In genomic region chr3:5071061-5071460, GRCh38 we compare ENCODE assay signal across 12 cellular contexts. TPM values are rescaled to one million over a fixed set of nuclear protein-coding genes. Genes with fewer than 3 reads are reported as not detected.
DNase-seq lines count a peak whose midpoint lies in the region; ATAC-seq and TF ChIP-seq lines count a peak whose summit lies in the region.
"Had no signal": no experiment of that assay in that cellular context is flagged by ENCODE, and none has a peak within 500 bp of the region (broad histone marks: within the 10 kb centered on the region; RNA-seq: fewer than 3 reads in every experiment).

No MANE protein-coding gene starts in this region.

- no peaks in the 10 kb centered on the region for H3K27me3 ChIP-seq in brain microvascular endothelial cell (replicated peaks)

- no peak for TF ChIP-seq POLR2A in lower leg skin (IDR thresholded peaks at IDR 0.05)

- H3K4me3 ChIP-seq in brain microvascular endothelial cell (ENCODE audit: low read depth, low read length) (no peak overlapping the region), lower leg skin (ENCODE audit: low read depth, poor library complexity, severe bottlenecking) (no peak overlapping the region)

- ATAC-seq in GM18511 (IDR thresholded peaks at IDR 0.05; ENCODE audit: unreplicated experiment) (no peak), GM18907 (IDR thresholded peaks at IDR 0.05; ENCODE audit: unreplicated experiment) (no peak)

- H3K27ac ChIP-seq in brain microvascular endothelial cell: no peak overlapping the region
- H3K27ac ChIP-seq: C4-2B, epithelial cell of prostate had no signal

- 20 to 29% methylated on average over 7 of the region's 7 CpGs for WGBS in lower leg skin, 2 donors

- no peak for TF ChIP-seq CTCF in brain microvascular endothelial cell (IDR thresholded peaks at IDR 0.05; ENCODE audit: low read depth, low read length, missing control alignments)
- TF ChIP-seq CTCF in lower leg skin (IDR thresholded peaks at IDR 0.05): no peak

- H3K36me3 ChIP-seq in brain microvascular endothelial cell (replicated peaks): no peaks in the 10 kb centered on the region

- intact Hi-C loops in lower leg skin (cut with DNase I; ENCODE audit: low total_unique reads): no loop called here

- DNase-seq in AG08395 (ENCODE audit: low spot score): peak; percentile 65
- DNase-seq in LHCN-M2 (ENCODE audit: low read depth): peak; percentile 65
- peak; percentile 24 for DNase-seq in brain microvascular endothelial cell
- peak; percentile 34 to 79 for DNase-seq in lower leg skin (ENCODE audit: low spot score in 2 of 2)
- DNase-seq in DMS53 (lab: John Stamatoyannopoulos, UW): no peak
- no peak for DNase-seq in NCI-H187 treated with DMSO at 0.1 percent for 48 hours (lab: John Stamatoyannopoulos, UW)
- DNase-seq: activated CD8-positive, alpha-beta memory T cell treated with anti-CD3 and anti-CD28 coated beads for 24 hours; NCI-H1048 had no signal

- in situ Hi-C loops in brain microvascular endothelial cell (cut with HindIII; ENCODE audit: low pct_ligation_motif_present, low sequenced_read_pairs): no loop called here

RNA-seq across cellular contexts. Expression of gene ARL8B, which starts 51.0 kb away (rescaled TPM):
- total RNA-seq in LHCN-M2 (2014; rRNA removed): 45.3 and 56.7 TPM in 2 replicates
- polyA plus RNA-seq in LHCN-M2 (2012): 34.8 TPM
- total RNA-seq in lower leg skin: 10 to 100 TPM; 62.1 to 90.5 (median 81.5) TPM

Comparison
In these comparisons a context has a peak if more than half of its experiments do, and no peak if none do; other contexts are left out.
1. DNase-seq: peak in AG08395 (single experiment), LHCN-M2 (single experiment), brain microvascular endothelial cell (single experiment) and lower leg skin (2 of 2); none in DMS53 (single experiment) and NCI-H187 treated with DMSO at 0.1 percent for 48 hours (single experiment).